1 cellular context compared by ENCODE assay signal in genomic region chr6:36352477-36353157, GRCh38.
TF ChIP-seq lines count a peak whose summit lies in the region.

No MANE protein-coding gene starts in this region.

TF ChIP-seq in K562, 482 proteins besides CTCF, POLR2A, EP300 and RAD21:
- TF ChIP-seq HDAC2 (IDR thresholded peaks at IDR 0.05): 0 out of 2 replicates have a peak, but pooled peaks have one; percentile 42
- TF ChIP-seq PHF21A (IDR thresholded peaks at IDR 0.05; ENCODE audit: borderline replicate concordance, low read depth): 0 out of 2 replicates have a peak, but pooled peaks have one; percentile 30
- peak; percentile 100 for TF ChIP-seq ZNF146 (CRISPR knock-in tag; IDR thresholded peaks at IDR 0.05; ENCODE audit: unreplicated experiment)
- peak; percentile 79 for TF ChIP-seq KDM1A (IDR thresholded peaks at IDR 0.05)
- no peak for TF ChIP-seq RBM22 (IDR thresholded peaks at IDR 0.05; ENCODE audit: low read depth, low read length, poor library complexity, severe bottlenecking)
- peak; percentile 50 for TF ChIP-seq CBX8 (IDR thresholded peaks at IDR 0.05; ENCODE audit: borderline replicate concordance, extremely low read depth, low read depth, low read length, poor library complexity, severe bottlenecking)
- TF ChIP-seq CBX1 (IDR thresholded peaks at IDR 0.05; ENCODE audit: low read depth): 0 out of 2 replicates have a peak, but pooled peaks have one; percentile 45
- TF ChIP-seq TGIF2 (CRISPR knock-in tag; IDR thresholded peaks at IDR 0.05): no peak
- TF ChIP-seq ZNF444 (CRISPR knock-in tag; IDR thresholded peaks at IDR 0.05): no peak
- TF ChIP-seq BCOR (IDR thresholded peaks at IDR 0.05): peak; percentile 88
- peak; percentile 86 for TF ChIP-seq RBM25 (IDR thresholded peaks at IDR 0.05; ENCODE audit: low read depth, low read length, severe bottlenecking)
- TF ChIP-seq IRF9 (tag; IDR thresholded peaks at IDR 0.05): no peak
- no peak for TF ChIP-seq ETV6 (IDR thresholded peaks at IDR 0.05; ENCODE audit: borderline replicate concordance in 1 of 2, low read depth in 2 of 2, low read length in 1 of 2)
- no peak for TF ChIP-seq ETV6 (CRISPR knock-in tag; IDR thresholded peaks at IDR 0.05; ENCODE audit: borderline replicate concordance)
- TF ChIP-seq CBX3 (IDR thresholded peaks at IDR 0.05; ENCODE audit: borderline replicate concordance in 1 of 2, low read length in 2 of 2): peak in 1 of 2 experiments; percentile 72; a peak in 1 of 3 replicates
- no peak for TF ChIP-seq L3MBTL2 (IDR thresholded peaks at IDR 0.05)
- TF ChIP-seq MAZ (CRISPR knock-in tag; conservative IDR thresholded peaks at IDR 0.05 in 1 of 2, IDR thresholded peaks at IDR 0.05 in 1 of 2): peak in 1 of 2 experiments; percentile 21; a peak in 1 of 4 replicates
- no peak for TF ChIP-seq GTF3C2 (IDR thresholded peaks at IDR 0.05; ENCODE audit: borderline replicate concordance, extremely low read depth, insufficient read length)
- TF ChIP-seq PTRF (tag; IDR thresholded peaks at IDR 0.05): no peak
- no peak for TF ChIP-seq SRF (CRISPR knock-in tag; IDR thresholded peaks at IDR 0.05)
